19 cellular contexts compared by ENCODE assay signal in the genomic region with DNA sequence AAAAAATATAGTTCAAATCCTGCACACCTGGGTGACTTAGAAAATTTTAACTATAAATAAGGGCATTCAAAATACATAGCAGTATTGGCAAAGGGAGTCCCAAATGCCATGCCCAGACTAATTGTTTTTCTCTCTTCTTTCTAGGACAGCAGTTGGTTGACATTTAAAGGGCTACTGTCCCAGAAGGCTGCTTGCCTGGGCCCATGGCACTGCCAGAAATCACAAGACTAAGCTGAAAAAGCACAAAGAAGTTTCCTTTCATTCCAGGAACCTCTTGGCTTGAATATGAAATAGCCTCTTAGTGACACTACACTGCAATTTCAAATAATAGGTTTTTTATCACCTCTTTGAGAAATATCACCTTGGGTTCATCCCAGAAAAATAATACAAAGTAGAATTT.
"Had no signal": no experiment of that assay in that cellular context is flagged by ENCODE, and none has a peak within 500 bp of the region (broad histone marks: within the 10 kb centered on the region; RNA-seq: fewer than 3 reads in every experiment).

No MANE protein-coding gene starts in this region.

- H3K9me3 ChIP-seq: SK-N-SH had no signal

- H3K9ac ChIP-seq: SK-N-SH had no signal

- FAIRE-seq: HTR-8/SVneo had no signal

- H3K4me2 ChIP-seq: SK-N-SH had no signal

- DNase-seq: KBM-7, MV-4-11, NCI-H1048, NCI-H1105, NCI-H1417, NCI-H1436 treated with DMSO at 0.1 percent for 48 hours, NCI-H1694, NCI-H187 treated with DMSO at 0.1 percent for 48 hours, NCI-H2029 treated with DMSO at 0.1 percent for 48 hours, NCI-H2227 treated with DMSO at 0.1 percent for 48 hours, NCI-H524, NCI-H69, NCI-H774, SHP77, SK-N-SH, SW 1271 had no signal

- H3K27ac ChIP-seq: HL-60, RWPE1 had no signal
